ENCODE assay signal across 27 cellular contexts in the genomic region with DNA sequence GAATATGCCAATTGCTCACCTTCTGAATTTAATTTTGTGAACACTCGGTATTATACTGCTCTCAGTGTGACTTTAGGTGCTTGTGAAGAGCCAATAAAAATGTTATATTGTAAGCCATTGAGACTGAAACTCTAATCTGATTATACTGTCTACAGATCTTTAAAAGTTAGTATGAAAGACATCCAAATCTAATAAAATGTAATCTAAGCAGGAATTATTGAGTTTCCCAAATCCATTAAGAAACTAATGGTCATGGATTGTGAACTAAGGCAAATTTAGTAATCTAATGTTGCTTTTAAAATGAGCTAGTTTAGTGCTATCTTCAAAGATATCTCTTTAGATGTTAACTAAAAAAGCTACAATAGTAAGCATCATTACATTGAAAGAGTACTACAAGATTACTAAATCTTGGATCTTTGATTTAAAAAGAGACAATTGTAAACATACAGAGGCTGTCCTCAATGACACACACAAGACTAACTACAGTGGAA.
"Had no signal": no experiment of that assay in that cellular context is flagged by ENCODE, and none has a peak within 500 bp of the region (broad histone marks: within the 10 kb centered on the region; RNA-seq: fewer than 3 reads in every experiment).

No MANE protein-coding gene starts in this region.

- H3K36me3 ChIP-seq: neutrophil, ovary, right lobe of liver, sigmoid colon, stomach, thoracic aorta, thyroid gland, tibial nerve, upper lobe of left lung, vagina had no signal

- H3K27ac ChIP-seq: neutrophil, ovary, parathyroid adenoma, psoas muscle, right lobe of liver, sigmoid colon, stomach, thoracic aorta, thyroid gland, tibial nerve, upper lobe of left lung, vagina had no signal

- H3K4me1 ChIP-seq: parathyroid adenoma, psoas muscle, right lobe of liver, sigmoid colon, stomach, thyroid gland, tibial nerve, upper lobe of left lung, vagina had no signal

- H3K4me3 ChIP-seq: ovary, psoas muscle, right lobe of liver, sigmoid colon, stomach, thoracic aorta, thyroid gland, tibial nerve, upper lobe of left lung, vagina had no signal

- H3K79me2 ChIP-seq: parathyroid adenoma had no signal

- ATAC-seq: natural killer cell treated with Interleukin-12 subunit alpha and Interleukin-12 subunit beta and Interleukin-15 and Interleukin-18, amount 100 ng/mL, for 72 hours; psoas muscle; right cardiac atrium; right lobe of liver; stimulated activated effector memory CD8-positive, alpha-beta T cell treated with anti-CD3 and anti-CD28 coated beads, Interleukin-12 subunit alpha, Interleukin-12 subunit beta, amount 100 ng/mL, for 72 hours; stimulated activated naive B cell treated with anti-CD40 and anti-IgM and Interleukin-4, amounts not matched to agents 10 μg/mL and 1 μg/mL and 100 μg/mL, for 72 hours had no signal

- H3K27me3 ChIP-seq: neutrophil, ovary, right lobe of liver, sigmoid colon, stomach, thyroid gland, tibial nerve, upper lobe of left lung, vagina had no signal

- H2AFZ ChIP-seq: parathyroid adenoma had no signal

- H3K9me3 ChIP-seq: neutrophil, ovary, psoas muscle, right lobe of liver, sigmoid colon, stomach, thoracic aorta, thyroid gland, tibial nerve, upper lobe of left lung, vagina had no signal

- DNase-seq: nephron progenitor cell; nucleus accumbens; ovary; posterior cingulate gyrus; psoas muscle; right cardiac atrium; right lobe of liver; sigmoid colon; small intestine; stimulated activated CD4-positive, alpha-beta T cell treated with anti-CD3 and anti-CD28 coated beads, Interleukin-15, amount 100 ng/mL, for 24 hours; stimulated activated CD4-positive, alpha-beta T cell treated with anti-CD3 and anti-CD28 coated beads, Interleukin-2, amount 100 ng/mL, for 24 hours; stimulated activated CD4-positive, alpha-beta T cell treated with anti-CD3 and anti-CD28 coated beads, Interleukin-2, amount 100 ng/mL, for 48 hours; stimulated activated CD4-positive, alpha-beta T cell treated with anti-CD3 and anti-CD28 coated beads, Interleukin-4, amount 100 ng/mL, for 24 hours; stimulated activated naive B cell treated with anti-CD40 and anti-IgM and Interleukin-4, amounts not matched to agents 10 μg/mL and 1 μg/mL and 100 μg/mL, for 72 hours; stimulated activated naive CD4-positive, alpha-beta T cell treated with Interleukin-2 at 50 U/mL for 16 hours; stomach; thyroid gland; trophoblast cell; upper lobe of left lung had no signal

- FAIRE-seq: urothelium cell line had no signal
